Comparison of ENCODE assay signal across 31 cellular contexts in the genomic region with DNA sequence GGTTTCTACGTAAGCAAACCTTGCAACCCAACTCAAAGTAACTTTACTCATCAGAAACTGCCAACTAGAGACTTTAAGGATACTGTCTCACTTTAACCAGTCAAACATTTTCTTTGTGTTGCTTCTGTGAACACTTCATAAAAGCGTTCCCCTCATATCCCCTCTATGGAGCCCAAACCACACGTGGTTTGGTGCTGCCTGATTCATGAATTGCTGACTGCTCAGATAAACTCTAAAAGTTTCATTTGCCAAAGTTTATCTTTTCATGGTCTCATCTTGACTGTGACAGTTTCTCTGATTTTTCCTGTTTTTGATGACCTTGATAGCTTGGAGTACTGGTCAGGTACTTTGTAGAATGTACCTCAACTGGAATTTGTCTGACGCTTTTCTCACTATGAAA. TPM values are rescaled to one million over a fixed set of nuclear protein-coding genes. Genes with fewer than 3 reads are reported as not detected.
DNase-seq lines count a peak whose midpoint lies in the region; ATAC-seq, FAIRE-seq and TF ChIP-seq lines count a peak whose summit lies in the region.
"Had no signal": no experiment of that assay in that cellular context is flagged by ENCODE, and none has a peak within 500 bp of the region (broad histone marks: within the 10 kb centered on the region; RNA-seq: fewer than 3 reads in every experiment).

No MANE protein-coding gene starts in this region.

- no peaks in the 10 kb centered on the region for H4K20me1 ChIP-seq in K562 (replicated peaks; ENCODE audit: control insufficient read depth, insufficient read depth, low read length)
- H4K20me1 ChIP-seq: BLaER1; BLaER1 treated with 17β-estradiol and CSF1 and Interleukin-3, amounts not matched to agents 10 nM and 100 nM had no signal

- POLR2A ChIA-PET in HEK293 (lab: Yijun Ruan, JAX), result no interaction called here
- POLR2A ChIA-PET in K562 (lab: Yijun Ruan, JAX), result interaction anchor here (0.6 kb wide), 1 partner anchor 43 kb away, joined by 3 read pairs; no protein-coding TSS in a partner anchor

- BruUV-seq in K562 (replicated peaks; lab: Mats Ljungman, UMichigan), result no TSS peak

- H3K4me3 ChIP-seq in HEK293 (ENCODE audit: low read depth, low read length) (no peak overlapping the region), K562 (no peak overlapping the region)
- H3K4me3 ChIP-seq: A549; BLaER1; BLaER1 treated with 17β-estradiol and CSF1 and Interleukin-3, amounts not matched to agents 10 nM and 100 nM had no signal

- ATAC-seq in K562 (no peak), GM21526 (IDR thresholded peaks at IDR 0.05; ENCODE audit: low FRiP score, unreplicated experiment) (no peak)
- ATAC-seq: A549; CD8-positive, alpha-beta T cell had no signal

- TF ChIP-seq POLR2A in K562 (conservative IDR thresholded peaks at IDR 0.05), result no peak

- TF ChIP-seq RAD21 in K562 (CRISPR knock-in tag; conservative IDR thresholded peaks at IDR 0.05 in 1 of 2, IDR thresholded peaks at IDR 0.05 in 1 of 2), result no peak

- in situ Hi-C loops in K562 (cut with MboI), result no loop called here

- WGBS in K562 (ENCODE audit: insufficient coverage, low coverage, missing lambda C conversion rate), result 72% methylated on average over 4 of the region's 4 CpGs

- H3K9ac ChIP-seq in K562 (ENCODE audit: insufficient read depth in 1 of 2, low read depth in 2 of 2, low read length in 2 of 2), result no peak overlapping the region
- H3K9ac ChIP-seq: BLaER1; BLaER1 treated with 17β-estradiol and CSF1 and Interleukin-3, amounts not matched to agents 10 nM and 100 nM had no signal

- no peaks in the 10 kb centered on the region for H3K79me2 ChIP-seq in K562 (ENCODE audit: control insufficient read depth, insufficient read depth, low read length)

- CTCF ChIA-PET in HEK293 (lab: Yijun Ruan, JAX) (no interaction called here), K562 (lab: Yijun Ruan, JAX; ENCODE audit: low intra/inter-chr PET ratio) (no interaction called here)

- H2AFZ ChIP-seq in K562 (ENCODE audit: low read depth, low read length), result no peak overlapping the region

- intact Hi-C loops in K562 (cut with micrococcal nuclease), result no loop called here

- H3K27me3 ChIP-seq in K562 (ENCODE audit: control insufficient read depth in 2 of 2, insufficient read depth in 2 of 2, low read length in 2 of 2), result no peaks in the 10 kb centered on the region
- H3K27me3 ChIP-seq: BE2C; BLaER1; BLaER1 treated with 17β-estradiol and CSF1 and Interleukin-3, amounts not matched to agents 10 nM and 100 nM had no signal

- DNase-seq in K562 (ENCODE audit: extremely low read depth in 1 of 4, low spot score in 3 of 4), result no peak
- DNase-seq in NCI-H2171 (lab: John Stamatoyannopoulos, UW), result no peak
- DNase-seq: 8988T; ACHN; AML-193; BE2C; C1 segment of cervical spinal cord; Caco-2; Calu3; CD4-positive, alpha-beta memory T cell; CD4-positive, alpha-beta T cell; CD4-positive, CD25-positive, alpha-beta regulatory T cell; CD8-positive, alpha-beta memory T cell; CD8-positive, alpha-beta T cell; COR-L47; DMS 273 treated with DMSO at 0.1 percent for 48 hours; DMS153; DMS53; DMS79; DMS79 treated with DMSO at 0.1 percent for 48 hours; DND-41; EL had no signal

- H3K9me1 ChIP-seq in K562 (ENCODE audit: control insufficient read depth, insufficient read depth, low read length), result no peaks in the 10 kb centered on the region

- FAIRE-seq in K562 (lab: Jason Lieb, UNC), result no peak
- FAIRE-seq: A204.1, A549, D721Med had no signal

- no peaks in the 10 kb centered on the region for H3K9me3 ChIP-seq in HEK293 (ENCODE audit: control insufficient read depth, insufficient read depth, low read depth, low read length)
- no peaks in the 10 kb centered on the region for H3K9me3 ChIP-seq in K562 (replicated peaks; ENCODE audit: control insufficient read depth, insufficient read depth, low read depth, low read length)
- H3K9me3 ChIP-seq: A549, BE2C, BLaER1, Caco-2 had no signal

- TF ChIP-seq EP300 in K562 (IDR thresholded peaks at IDR 0.05; ENCODE audit: low read length), result no peak

- H3K36me3 ChIP-seq in HEK293 (ENCODE audit: control insufficient read depth in 2 of 2, insufficient read depth in 1 of 2, low read length in 2 of 2) (no peaks in the 10 kb centered on the region), K562 (ENCODE audit: control insufficient read depth, insufficient read depth, low read length) (no peaks in the 10 kb centered on the region)
- H3K36me3 ChIP-seq: BE2C; BLaER1; BLaER1 treated with 17β-estradiol and CSF1 and Interleukin-3, amounts not matched to agents 10 nM and 100 nM had no signal

- TF ChIP-seq CTCF in HEK293 (tag by site-specific recombination; IDR thresholded peaks at IDR 0.05) (no peak), K562 (IDR thresholded peaks at IDR 0.05 in 2 of 3, conservative IDR thresholded peaks at IDR 0.05 in 1 of 3; ENCODE audit: insufficient read depth in 2 of 3, low read depth in 1 of 3, low read length in 3 of 3) (no peak)

- H3K4me1 ChIP-seq in HEK293 (ENCODE audit: control insufficient read depth, insufficient read depth, low read length) (no peaks in the 10 kb centered on the region), K562 (replicated peaks in 1 of 2; ENCODE audit: control insufficient read depth in 2 of 2, insufficient read depth in 2 of 2, low read length in 2 of 2) (no peaks in the 10 kb centered on the region; a peak in 2 of 5 replicates)
- H3K4me1 ChIP-seq: BE2C; BLaER1; BLaER1 treated with 17β-estradiol and CSF1 and Interleukin-3, amounts not matched to agents 10 nM and 100 nM; Caco-2 had no signal

- H3K4me2 ChIP-seq in K562 (ENCODE audit: insufficient read depth, low read length), result no peak overlapping the region
- H3K4me2 ChIP-seq: A549; BLaER1; BLaER1 treated with 17β-estradiol and CSF1 and Interleukin-3, amounts not matched to agents 10 nM and 100 nM had no signal

- H3K27ac ChIP-seq in HEK293 (ENCODE audit: extremely low read depth, low read depth, low read length), result no peak overlapping the region
- no peak overlapping the region for H3K27ac ChIP-seq in K562 (ENCODE audit: extremely low read depth, low read depth, low read length)
- H3K27ac ChIP-seq: 22Rv1; A549; BLaER1; BLaER1 treated with 17β-estradiol and CSF1 and Interleukin-3, amounts not matched to agents 10 nM and 100 nM; C4-2B had no signal

TF ChIP-seq in HEK293, 187 proteins besides CTCF, POLR2A, EP300 and RAD21:
- TF ChIP-seq ZNF366 (tag by site-specific recombination; conservative IDR thresholded peaks at IDR 0.05) (no peak), ZNF549 (tag by site-specific recombination; IDR thresholded peaks at IDR 0.05) (peak; percentile 97)

TF ChIP-seq in K562, 482 proteins besides CTCF, POLR2A, EP300 and RAD21:
- peak; percentile 40; the same call in 1 of the 2 replicates for TF ChIP-seq ZNF316 (IDR thresholded peaks at IDR 0.05)
- no peak for TF ChIP-seq RBM15 (IDR thresholded peaks at IDR 0.05; ENCODE audit: insufficient read depth, low read length)
- TF ChIP-seq RBM34 (IDR thresholded peaks at IDR 0.05; ENCODE audit: borderline replicate concordance, insufficient read depth, low read length), result no peak
- TF ChIP-seq NCOA1 (IDR thresholded peaks at IDR 0.05; ENCODE audit: low read depth), result no peak
- TF ChIP-seq, protein P1, sequence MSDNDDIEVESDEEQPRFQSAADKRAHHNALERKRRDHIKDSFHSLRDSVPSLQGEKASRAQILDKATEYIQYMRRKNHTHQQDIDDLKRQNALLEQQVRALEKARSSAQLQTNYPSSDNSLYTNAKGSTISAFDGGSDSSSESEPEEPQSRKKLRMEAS (CRISPR knock-in tag; IDR thresholded peaks at IDR 0.05), result no peak

RNA-seq across cellular contexts. Expression of a gene that starts 14.6 kb away (rescaled TPM):
- 15.6 and 29.6 TPM in 2 replicates for total RNA-seq in K562 (2011; cell fraction: chromatin; rRNA removed; ENCODE audit: low replicate concordance)
- total RNA-seq in K562 (2011; cell fraction: nucleolus; rRNA removed), result 9.2 and 13.3 TPM in 2 replicates
- 22.8 and 34.2 TPM in 2 replicates for total RNA-seq in K562 (2011; cell fraction: nucleoplasm; rRNA removed)
- 21.6 and 26.1 TPM in 2 replicates for total RNA-seq in K562 (2014; rRNA removed)
- 34.9 and 38.5 TPM in 2 replicates for total RNA-seq in K562 (2014; rRNA removed; fragmentation: Illumina TruSeq; extraction: Trizol)
- total RNA-seq in K562 (2015; rRNA removed; fragmentation: Illumina TruSeq; extraction: Trizol), result 33.5 and 34.5 TPM in 2 replicates
- total RNA-seq in K562 (2021), result 23.7 and 26.7 TPM in 2 replicates
- polyA plus RNA-seq in K562 (2011; rRNA removed), result 40.4 and 49.7 TPM in 2 replicates
- 16.5 and 29.2 TPM in 2 replicates for polyA plus RNA-seq in K562 (2011; cell fraction: cytosol; rRNA removed)
- 51.5 and 52.0 TPM in 2 replicates for polyA plus RNA-seq in K562 (2011; cell fraction: nucleus; rRNA removed)
- 25.2 and 33.2 TPM in 2 replicates for polyA plus RNA-seq in K562 (2012)
- 32.9 and 33.8 TPM in 2 replicates for polyA plus RNA-seq in K562 (2014; fragmentation: Illumina TruSeq; extraction: Trizol)
- 10 to 100 TPM; 52.7 to 65.0 TPM for polyA plus RNA-seq in K562 (2014; fragmentation: Nextera tagmentation; extraction: Ambion mirVana)
- 41.2 and 57.4 TPM in 2 replicates for polyA plus RNA-seq in K562 (2014; rRNA removed)
- polyA minus RNA-seq in K562 (2011; rRNA and poly(A)+ RNA removed), result 16.2 and 16.4 TPM in 2 replicates
- polyA minus RNA-seq in K562 (2011; cell fraction: cytosol; rRNA and poly(A)+ RNA removed), result 8.4 and 8.6 TPM in 2 replicates
- polyA minus RNA-seq in K562 (2011; cell fraction: nucleus; rRNA and poly(A)+ RNA removed), result 14.5 and 20.5 TPM in 2 replicates
